1 cellular context compared by ENCODE assay signal in the genomic region with DNA sequence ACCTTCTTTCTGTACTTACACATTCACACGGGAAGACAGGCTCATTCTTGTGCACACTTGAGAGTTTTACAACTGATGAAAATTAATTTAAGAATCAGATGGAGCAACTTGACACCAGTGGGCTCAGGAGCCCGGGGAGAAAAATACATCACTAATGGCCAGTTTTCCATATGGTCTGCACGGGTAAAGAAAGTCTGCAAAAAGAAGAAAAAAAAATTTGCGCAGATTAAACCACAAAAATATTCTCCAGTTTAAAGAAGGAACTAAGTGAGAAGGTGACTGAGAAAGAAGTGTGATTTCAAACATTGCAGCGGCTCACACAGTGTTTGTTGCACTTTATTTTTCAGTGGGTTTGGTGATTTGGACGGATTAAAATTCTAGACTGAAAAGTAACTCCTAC.
TF ChIP-seq lines count a peak whose summit lies in the region.

A gene with protein sequence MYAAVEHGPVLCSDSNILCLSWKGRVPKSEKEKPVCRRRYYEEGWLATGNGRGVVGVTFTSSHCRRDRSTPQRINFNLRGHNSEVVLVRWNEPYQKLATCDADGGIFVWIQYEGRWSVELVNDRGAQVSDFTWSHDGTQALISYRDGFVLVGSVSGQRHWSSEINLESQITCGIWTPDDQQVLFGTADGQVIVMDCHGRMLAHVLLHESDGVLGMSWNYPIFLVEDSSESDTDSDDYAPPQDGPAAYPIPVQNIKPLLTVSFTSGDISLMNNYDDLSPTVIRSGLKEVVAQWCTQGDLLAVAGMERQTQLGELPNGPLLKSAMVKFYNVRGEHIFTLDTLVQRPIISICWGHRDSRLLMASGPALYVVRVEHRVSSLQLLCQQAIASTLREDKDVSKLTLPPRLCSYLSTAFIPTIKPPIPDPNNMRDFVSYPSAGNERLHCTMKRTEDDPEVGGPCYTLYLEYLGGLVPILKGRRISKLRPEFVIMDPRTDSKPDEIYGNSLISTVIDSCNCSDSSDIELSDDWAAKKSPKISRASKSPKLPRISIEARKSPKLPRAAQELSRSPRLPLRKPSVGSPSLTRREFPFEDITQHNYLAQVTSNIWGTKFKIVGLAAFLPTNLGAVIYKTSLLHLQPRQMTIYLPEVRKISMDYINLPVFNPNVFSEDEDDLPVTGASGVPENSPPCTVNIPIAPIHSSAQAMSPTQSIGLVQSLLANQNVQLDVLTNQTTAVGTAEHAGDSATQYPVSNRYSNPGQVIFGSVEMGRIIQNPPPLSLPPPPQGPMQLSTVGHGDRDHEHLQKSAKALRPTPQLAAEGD (N-terminal part only) (plus strand): TSS at position 301 of the 400 bp plus-strand sequence. CDS start 1,552 bp downstream, outside the sequence.

TF ChIP-seq in liver, 16 proteins besides CTCF, POLR2A, EP300 and RAD21 (continued from another document):
- TF ChIP-seq, protein P1, sequence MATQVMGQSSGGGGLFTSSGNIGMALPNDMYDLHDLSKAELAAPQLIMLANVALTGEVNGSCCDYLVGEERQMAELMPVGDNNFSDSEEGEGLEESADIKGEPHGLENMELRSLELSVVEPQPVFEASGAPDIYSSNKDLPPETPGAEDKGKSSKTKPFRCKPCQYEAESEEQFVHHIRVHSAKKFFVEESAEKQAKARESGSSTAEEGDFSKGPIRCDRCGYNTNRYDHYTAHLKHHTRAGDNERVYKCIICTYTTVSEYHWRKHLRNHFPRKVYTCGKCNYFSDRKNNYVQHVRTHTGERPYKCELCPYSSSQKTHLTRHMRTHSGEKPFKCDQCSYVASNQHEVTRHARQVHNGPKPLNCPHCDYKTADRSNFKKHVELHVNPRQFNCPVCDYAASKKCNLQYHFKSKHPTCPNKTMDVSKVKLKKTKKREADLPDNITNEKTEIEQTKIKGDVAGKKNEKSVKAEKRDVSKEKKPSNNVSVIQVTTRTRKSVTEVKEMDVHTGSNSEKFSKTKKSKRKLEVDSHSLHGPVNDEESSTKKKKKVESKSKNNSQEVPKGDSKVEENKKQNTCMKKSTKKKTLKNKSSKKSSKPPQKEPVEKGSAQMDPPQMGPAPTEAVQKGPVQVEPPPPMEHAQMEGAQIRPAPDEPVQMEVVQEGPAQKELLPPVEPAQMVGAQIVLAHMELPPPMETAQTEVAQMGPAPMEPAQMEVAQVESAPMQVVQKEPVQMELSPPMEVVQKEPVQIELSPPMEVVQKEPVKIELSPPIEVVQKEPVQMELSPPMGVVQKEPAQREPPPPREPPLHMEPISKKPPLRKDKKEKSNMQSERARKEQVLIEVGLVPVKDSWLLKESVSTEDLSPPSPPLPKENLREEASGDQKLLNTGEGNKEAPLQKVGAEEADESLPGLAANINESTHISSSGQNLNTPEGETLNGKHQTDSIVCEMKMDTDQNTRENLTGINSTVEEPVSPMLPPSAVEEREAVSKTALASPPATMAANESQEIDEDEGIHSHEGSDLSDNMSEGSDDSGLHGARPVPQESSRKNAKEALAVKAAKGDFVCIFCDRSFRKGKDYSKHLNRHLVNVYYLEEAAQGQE (IDR thresholded peaks at IDR 0.05) = no peak
- no peak for TF ChIP-seq FOXA2 (IDR thresholded peaks at IDR 0.05)
- TF ChIP-seq EGR1 (IDR thresholded peaks at IDR 0.05; ENCODE audit: low read depth in 2 of 2) = no peak
- no peak for TF ChIP-seq HNF4A (conservative IDR thresholded peaks at IDR 0.05)
- no peak for TF ChIP-seq YY1 (IDR thresholded peaks at IDR 0.05)
- no peak for TF ChIP-seq TAF1 (conservative IDR thresholded peaks at IDR 0.05)
- TF ChIP-seq HNF4G (IDR thresholded peaks at IDR 0.05) = no peak
- TF ChIP-seq, protein P2, sequence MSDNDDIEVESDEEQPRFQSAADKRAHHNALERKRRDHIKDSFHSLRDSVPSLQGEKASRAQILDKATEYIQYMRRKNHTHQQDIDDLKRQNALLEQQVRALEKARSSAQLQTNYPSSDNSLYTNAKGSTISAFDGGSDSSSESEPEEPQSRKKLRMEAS (IDR thresholded peaks at IDR 0.05) = no peak
- no peak for TF ChIP-seq SP1 (IDR thresholded peaks at IDR 0.05)
- TF ChIP-seq NR2F2 (IDR thresholded peaks at IDR 0.05) = no peak
